Comparison of ENCODE assay signal across 11 cellular contexts in genomic region chr5:109693535-109694152, GRCh38. TPM values are rescaled to one million over a fixed set of nuclear protein-coding genes. Genes with fewer than 3 reads are reported as not detected.
DNase-seq lines count a peak whose midpoint lies in the region; TF ChIP-seq lines count a peak whose summit lies in the region.
"Had no signal": no experiment of that assay in that cellular context is flagged by ENCODE, and none has a peak within 500 bp of the region (broad histone marks: within the 10 kb centered on the region; RNA-seq: fewer than 3 reads in every experiment).

No MANE protein-coding gene starts in this region.

- no peaks in the 10 kb centered on the region for H3K9me3 Mint-ChIP-seq in activated naive CD4-positive, alpha-beta T cell treated with anti-CD3 and anti-CD28 coated beads, Interleukin-2, amount 50 U/mL, for 24 hours
- H3K9me3 Mint-ChIP-seq in activated CD4-positive, alpha-beta memory T cell treated with anti-CD3 and anti-CD28 coated beads, Interleukin-2, amount 10 ng/mL, durations not matched to agents 7 days and 5 days: no peaks in the 10 kb centered on the region
- H3K9me3 Mint-ChIP-seq in immature natural killer cell (no peaks in the 10 kb centered on the region), CD14-positive monocyte (peaks cover 0 to 4% (median 2%) of the 10 kb centered on the region in 7 donors)

- peak overlapping the region; percentile 92 for H3K4me3 ChIP-seq in thymus (ENCODE audit: low read length)
- H3K4me3 ChIP-seq: HAP-1 had no signal

- 99% methylated on average over 4 of the region's 4 CpGs for WGBS in thymus

- no peaks in the 10 kb centered on the region for H3K9me3 ChIP-seq in thymus (ENCODE audit: control insufficient read depth)

- H3K27ac ChIP-seq in thymus (ENCODE audit: low read depth): no peak overlapping the region
- H3K27ac ChIP-seq: C4-2B had no signal

- peaks cover 11% of the 10 kb centered on the region for H3K36me3 Mint-ChIP-seq in activated naive CD4-positive, alpha-beta T cell treated with anti-CD3 and anti-CD28 coated beads, Interleukin-2, amount 50 U/mL, for 24 hours
- peaks cover 27% of the 10 kb centered on the region for H3K36me3 Mint-ChIP-seq in activated CD4-positive, alpha-beta memory T cell treated with anti-CD3 and anti-CD28 coated beads, Interleukin-2, amount 10 ng/mL, durations not matched to agents 7 days and 5 days (ENCODE audit: low read depth)
- H3K36me3 Mint-ChIP-seq in immature natural killer cell (no peaks in the 10 kb centered on the region), CD14-positive monocyte (peaks cover 5 to 9% of the 10 kb centered on the region in 2 donors)

- peaks cover 76% of the 10 kb centered on the region for H3K4me1 Mint-ChIP-seq in activated naive CD4-positive, alpha-beta T cell treated with anti-CD3 and anti-CD28 coated beads, Interleukin-2, amount 50 U/mL, for 24 hours
- peaks cover 71% of the 10 kb centered on the region for H3K4me1 Mint-ChIP-seq in activated CD4-positive, alpha-beta memory T cell treated with anti-CD3 and anti-CD28 coated beads, Interleukin-2, amount 10 ng/mL, durations not matched to agents 7 days and 5 days
- H3K4me1 Mint-ChIP-seq in immature natural killer cell (peaks cover 80 to 84% of the 10 kb centered on the region in 2 donors), CD14-positive monocyte (peaks cover 69% of the 10 kb centered on the region)

- peak overlapping the region; percentile 91 for H3K4me3 Mint-ChIP-seq in activated naive CD4-positive, alpha-beta T cell treated with anti-CD3 and anti-CD28 coated beads, Interleukin-2, amount 50 U/mL, for 24 hours
- no peak overlapping the region for H3K4me3 Mint-ChIP-seq in activated CD4-positive, alpha-beta memory T cell treated with anti-CD3 and anti-CD28 coated beads, Interleukin-2, amount 10 ng/mL, durations not matched to agents 7 days and 5 days
- no peak overlapping the region for H3K4me3 Mint-ChIP-seq in immature natural killer cell
- H3K4me3 Mint-ChIP-seq in CD14-positive monocyte: no peak overlapping the region

- POLR2A ChIA-PET in activated CD4-positive, alpha-beta memory T cell treated with anti-CD3 and anti-CD28 coated beads, Interleukin-2, amount 10 ng/mL, durations not matched to agents 7 days and 5 days (lab: Charles Lee): no interaction called here

- H3K27me3 Mint-ChIP-seq in activated naive CD4-positive, alpha-beta T cell treated with anti-CD3 and anti-CD28 coated beads, Interleukin-2, amount 50 U/mL, for 24 hours: no peaks in the 10 kb centered on the region
- H3K27me3 Mint-ChIP-seq in activated CD4-positive, alpha-beta memory T cell treated with anti-CD3 and anti-CD28 coated beads, Interleukin-2, amount 10 ng/mL, durations not matched to agents 7 days and 5 days: no peaks in the 10 kb centered on the region
- H3K27me3 Mint-ChIP-seq in immature natural killer cell (ENCODE audit: low read depth in 3 of 3) (peaks cover 0 to 9% (median 0%) of the 10 kb centered on the region in 3 donors), CD14-positive monocyte (ENCODE audit: low read depth in 3 of 3) (no peaks in the 10 kb centered on the region)

- H3K27ac Mint-ChIP-seq in activated naive CD4-positive, alpha-beta T cell treated with anti-CD3 and anti-CD28 coated beads, Interleukin-2, amount 50 U/mL, for 24 hours: peak overlapping the region; percentile 47
- H3K27ac Mint-ChIP-seq in activated CD4-positive, alpha-beta memory T cell treated with anti-CD3 and anti-CD28 coated beads, Interleukin-2, amount 10 ng/mL, durations not matched to agents 7 days and 5 days: peak overlapping the region; percentile 11
- H3K27ac Mint-ChIP-seq in immature natural killer cell (peak overlapping the region; percentile 7 to 91 (median 44)), CD14-positive monocyte (peak overlapping the region in 2 of 7 donors; percentile 18 to 27)

- H3K4me1 ChIP-seq in thymus (ENCODE audit: control insufficient read depth, insufficient read depth, low read length): peaks cover 16% of the 10 kb centered on the region

- CTCF ChIA-PET in activated CD4-positive, alpha-beta memory T cell treated with anti-CD3 and anti-CD28 coated beads, Interleukin-2, amount 10 ng/mL, durations not matched to agents 7 days and 5 days (lab: Charles Lee): interaction anchor here (0.5 kb wide), 1 partner anchor 1019 kb away, joined by 4 read pairs; no protein-coding TSS in a partner anchor

- TF ChIP-seq CTCF in CD14-positive monocyte (IDR thresholded peaks at IDR 0.05): no peak

- no peaks in the 10 kb centered on the region for H3K27me3 ChIP-seq in thymus (ENCODE audit: control insufficient read depth, insufficient read depth)

- no peaks in the 10 kb centered on the region for H3K36me3 ChIP-seq in thymus (ENCODE audit: control insufficient read depth, insufficient read depth)
- H3K36me3 ChIP-seq: HAP-1 had no signal

- no peak for DNase-seq in activated naive CD4-positive, alpha-beta T cell treated with anti-CD3 and anti-CD28 coated beads, Interleukin-2, amount 50 U/mL, for 16 hours
- no peak for DNase-seq in activated CD4-positive, alpha-beta memory T cell treated with anti-CD3 and anti-CD28 coated beads, Interleukin-2, amount 10 ng/mL, durations not matched to agents 7 days and 5 days
- DNase-seq in immature natural killer cell (no peak), CD14-positive monocyte (ENCODE audit: low spot score) (no peak), NCI-H2107 treated with DMSO at 0.1 percent for 48 hours (lab: John Stamatoyannopoulos, UW; ENCODE audit: unreplicated experiment) (no peak), kidney glomerular epithelial cell (lab: John Stamatoyannopoulos, UW) (no peak)
- DNase-seq: NCI-H2227 treated with DMSO at 0.1 percent for 48 hours had no signal

- intact Hi-C loops in CD14-positive monocyte (cut with micrococcal nuclease): no loop called here

RNA-seq across cellular contexts. Expression of gene MAN2A1, which starts 3.9 kb away (rescaled TPM):
- 10 to 100 TPM; 32.6 to 33.5 TPM for total RNA-seq in activated CD4-positive, alpha-beta memory T cell treated with anti-CD3 and anti-CD28 coated beads, Interleukin-2, amount 10 ng/mL, durations not matched to agents 7 days and 5 days
- polyA plus RNA-seq in immature natural killer cell: 10 to 100 TPM; 12.4 to 18.1 (median 14.4) TPM
- polyA plus RNA-seq in thymus: 22.2 TPM
- polyA plus RNA-seq in CD14-positive monocyte: 10 to 100 TPM; 20.1 to 23.0 TPM
